ENCODE assay signal across 24 cellular contexts in the genomic region with DNA sequence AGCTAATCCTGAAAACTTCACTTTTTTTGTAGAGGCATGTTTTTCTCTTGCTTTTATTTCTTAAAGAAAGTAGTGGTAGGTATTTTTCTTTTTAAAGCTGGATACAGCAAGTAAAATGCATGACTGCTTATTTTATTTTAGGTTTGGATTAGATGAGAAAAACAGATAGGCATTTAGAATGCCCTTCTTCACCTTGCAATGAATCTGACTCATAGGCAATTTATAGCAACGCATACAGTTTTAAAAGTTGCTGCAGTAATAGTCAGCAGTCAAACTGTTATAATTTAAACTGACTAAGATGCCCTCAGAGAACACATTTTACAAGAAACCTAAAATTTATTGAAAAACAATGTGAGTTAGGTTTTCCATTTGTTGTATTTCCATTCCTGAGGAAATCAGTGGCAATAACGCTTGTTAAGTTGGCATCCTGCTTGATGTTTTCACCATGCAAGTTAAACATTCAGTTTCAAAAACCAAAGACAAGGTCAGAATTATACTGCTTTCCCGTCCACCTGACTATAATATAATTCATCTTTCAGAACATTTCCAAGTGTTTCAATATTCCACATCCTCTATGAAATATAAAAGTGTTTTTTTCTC.
"Had no signal": no experiment of that assay in that cellular context is flagged by ENCODE, and none has a peak within 500 bp of the region (broad histone marks: within the 10 kb centered on the region; RNA-seq: fewer than 3 reads in every experiment).

No MANE protein-coding gene starts in this region.

- H3K27ac Mint-ChIP-seq: activated naive CD4-positive, alpha-beta T cell treated with anti-CD3 and anti-CD28 coated beads for 36 hours; naive thymus-derived CD8-positive, alpha-beta T cell; neural progenitor cell; type B pancreatic cell; WTC11 had no signal

- H3K4me1 Mint-ChIP-seq: naive thymus-derived CD8-positive, alpha-beta T cell; neural progenitor cell; WTC11 had no signal

- H3K4me3 Mint-ChIP-seq: activated naive CD4-positive, alpha-beta T cell treated with anti-CD3 and anti-CD28 coated beads for 36 hours; activated T-cell treated with anti-CD3 and anti-CD28 coated beads, Interleukin-2, amount 50 U/mL, for 4 hours; naive thymus-derived CD8-positive, alpha-beta T cell; neural progenitor cell; type B pancreatic cell; WTC11 had no signal

- H3K36me3 Mint-ChIP-seq: naive thymus-derived CD8-positive, alpha-beta T cell; neural progenitor cell; type B pancreatic cell; WTC11 had no signal

- DNase-seq: activated CD4-positive, alpha-beta T cell treated with anti-CD3 and anti-CD28 coated beads, Interleukin-2, amount 50 U/mL, for 4 hours; activated CD8-positive, alpha-beta memory T cell treated with anti-CD3 and anti-CD28 coated beads, Interleukin-2, amount 50 U/mL, for 48 hours; activated naive CD4-positive, alpha-beta T cell treated with anti-CD3 and anti-CD28 coated beads for 36 hours; activated T-cell treated with anti-CD3 and anti-CD28 coated beads, Interleukin-2, amount 50 U/mL, for 4 hours; amygdala; cerebellar nuclear complex; esophagus squamous epithelium; head of caudate nucleus; hypothalamus; left colon; mesenchymal stem cell; naive thymus-derived CD8-positive, alpha-beta T cell; spleen; stimulated activated CD4-positive, alpha-beta T cell treated with anti-CD3 and anti-CD28 coated beads, Interleukin-4, amount 100 ng/mL, for 24 hours; stimulated activated naive CD4-positive, alpha-beta T cell treated with Interleukin-2 at 50 U/mL for 16 hours; T-helper 1 cell had no signal

- H3K4me3 ChIP-seq: coronary artery, esophagus squamous epithelium, gastroesophageal sphincter, neural progenitor cell, spleen, thoracic aorta had no signal

- H3K27ac ChIP-seq: coronary artery, esophagus squamous epithelium, gastroesophageal sphincter, neural progenitor cell, spleen, thoracic aorta had no signal

- H3K9ac ChIP-seq: neural progenitor cell had no signal

- H2AFZ ChIP-seq: neural progenitor cell had no signal

- H3K4me1 ChIP-seq: esophagus squamous epithelium, gastroesophageal sphincter, neural progenitor cell, spleen had no signal

- ATAC-seq: activated T-cell treated with anti-CD3 and anti-CD28 coated beads, Interleukin-2, amount 50 U/mL, for 4 hours; gastroesophageal sphincter; left colon; naive thymus-derived CD8-positive, alpha-beta T cell; WTC11 had no signal

- H3K27me3 Mint-ChIP-seq: naive thymus-derived CD8-positive, alpha-beta T cell; type B pancreatic cell had no signal

- H3K9me3 Mint-ChIP-seq: neural progenitor cell, type B pancreatic cell, WTC11 had no signal

- H3K27me3 ChIP-seq: esophagus squamous epithelium, gastroesophageal sphincter, neural progenitor cell, spleen had no signal

- H3K4me2 ChIP-seq: neural progenitor cell had no signal

- H3K9me3 ChIP-seq: esophagus squamous epithelium, gastroesophageal sphincter, thoracic aorta had no signal

- H3K36me3 ChIP-seq: esophagus squamous epithelium, gastroesophageal sphincter, neural progenitor cell, spleen, thoracic aorta had no signal

- FAIRE-seq: islet of Langerhans, TTC549 had no signal
